Comparison of ENCODE assay signal across 2 cellular contexts in genomic region chr17:31536451-31536850, GRCh38.
TF ChIP-seq lines count a peak whose summit lies in the region.

No MANE protein-coding gene starts in this region.

TF ChIP-seq in GM12878, 131 proteins besides CTCF, POLR2A, EP300 and RAD21 (continued from another document):
- TF ChIP-seq IRF3 (IDR thresholded peaks at IDR 0.05) (no peak), SREBF1 (IDR thresholded peaks at IDR 0.05; ENCODE audit: low read length) (no peak), EED (IDR thresholded peaks at IDR 0.05; ENCODE audit: low read depth) (0 out of 2 replicates have a peak, but pooled peaks have one; percentile 15), SKIL (IDR thresholded peaks at IDR 0.05; ENCODE audit: low read depth, poor library complexity, severe bottlenecking) (no peak), ZNF384 (IDR thresholded peaks at IDR 0.05; ENCODE audit: borderline replicate concordance, low read depth, low read length) (no peak), RFX5 (IDR thresholded peaks at IDR 0.05; ENCODE audit: low read depth, low read length) (no peak), LARP7 (IDR thresholded peaks at IDR 0.05) (no peak), RUNX3 (IDR thresholded peaks at IDR 0.05; ENCODE audit: low read length) (no peak), MYC (IDR thresholded peaks at IDR 0.05; ENCODE audit: insufficient read depth, insufficient read length, insufficient replicate concordance, low read length, severe bottlenecking) (no peak), CREM (IDR thresholded peaks at IDR 0.05; ENCODE audit: low read depth) (no peak), JUND (IDR thresholded peaks at IDR 0.05; ENCODE audit: low read depth, low read length) (no peak), EZH2 (IDR thresholded peaks at IDR 0.05; ENCODE audit: borderline replicate concordance, control insufficient read depth, low read depth, low read length) (no peak), IKZF1 (conservative IDR thresholded peaks at IDR 0.05) (peak; percentile 23), CBX3 (IDR thresholded peaks at IDR 0.05; ENCODE audit: borderline replicate concordance, low read depth) (no peak), POU2F2 (IDR thresholded peaks at IDR 0.05; ENCODE audit: borderline replicate concordance, low read depth, low read length) (0 out of 3 replicates have a peak, but pooled peaks have one; percentile 5), PML (IDR thresholded peaks at IDR 0.05; ENCODE audit: low read length) (no peak), TCF12 (IDR thresholded peaks at IDR 0.05; ENCODE audit: low read depth, low read length) (no peak)

TF ChIP-seq in SK-N-SH, 30 proteins besides CTCF, POLR2A, EP300 and RAD21:
- TF ChIP-seq PBX3 (IDR thresholded peaks at IDR 0.05): no peak
- no peak for TF ChIP-seq SMC3 (IDR thresholded peaks at IDR 0.05; ENCODE audit: low read depth, low read length)
- no peak for TF ChIP-seq GATA2 (CRISPR knock-in tag; IDR thresholded peaks at IDR 0.05)
- no peak for TF ChIP-seq RCOR1 (IDR thresholded peaks at IDR 0.05; ENCODE audit: low read length)
- TF ChIP-seq, protein P1, sequence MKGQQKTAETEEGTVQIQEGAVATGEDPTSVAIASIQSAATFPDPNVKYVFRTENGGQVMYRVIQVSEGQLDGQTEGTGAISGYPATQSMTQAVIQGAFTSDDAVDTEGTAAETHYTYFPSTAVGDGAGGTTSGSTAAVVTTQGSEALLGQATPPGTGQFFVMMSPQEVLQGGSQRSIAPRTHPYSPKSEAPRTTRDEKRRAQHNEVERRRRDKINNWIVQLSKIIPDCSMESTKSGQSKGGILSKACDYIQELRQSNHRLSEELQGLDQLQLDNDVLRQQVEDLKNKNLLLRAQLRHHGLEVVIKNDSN (IDR thresholded peaks at IDR 0.05; ENCODE audit: borderline replicate concordance, low read depth): no peak
- TF ChIP-seq FOSL2 (IDR thresholded peaks at IDR 0.05; ENCODE audit: borderline replicate concordance, low read depth): no peak
- no peak for TF ChIP-seq RXRA (IDR thresholded peaks at IDR 0.05; ENCODE audit: borderline replicate concordance, low read depth)
- TF ChIP-seq FOXM1 (IDR thresholded peaks at IDR 0.05; ENCODE audit: low read depth): no peak
- TF ChIP-seq IRF3 (IDR thresholded peaks at IDR 0.05; ENCODE audit: low read depth, low read length): no peak
- TF ChIP-seq, protein P2, sequence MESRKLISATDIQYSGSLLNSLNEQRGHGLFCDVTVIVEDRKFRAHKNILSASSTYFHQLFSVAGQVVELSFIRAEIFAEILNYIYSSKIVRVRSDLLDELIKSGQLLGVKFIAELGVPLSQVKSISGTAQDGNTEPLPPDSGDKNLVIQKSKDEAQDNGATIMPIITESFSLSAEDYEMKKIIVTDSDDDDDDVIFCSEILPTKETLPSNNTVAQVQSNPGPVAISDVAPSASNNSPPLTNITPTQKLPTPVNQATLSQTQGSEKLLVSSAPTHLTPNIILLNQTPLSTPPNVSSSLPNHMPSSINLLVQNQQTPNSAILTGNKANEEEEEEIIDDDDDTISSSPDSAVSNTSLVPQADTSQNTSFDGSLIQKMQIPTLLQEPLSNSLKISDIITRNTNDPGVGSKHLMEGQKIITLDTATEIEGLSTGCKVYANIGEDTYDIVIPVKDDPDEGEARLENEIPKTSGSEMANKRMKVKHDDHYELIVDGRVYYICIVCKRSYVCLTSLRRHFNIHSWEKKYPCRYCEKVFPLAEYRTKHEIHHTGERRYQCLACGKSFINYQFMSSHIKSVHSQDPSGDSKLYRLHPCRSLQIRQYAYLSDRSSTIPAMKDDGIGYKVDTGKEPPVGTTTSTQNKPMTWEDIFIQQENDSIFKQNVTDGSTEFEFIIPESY (IDR thresholded peaks at IDR 0.05; ENCODE audit: borderline replicate concordance, low read depth): no peak
- no peak for TF ChIP-seq YY1 (IDR thresholded peaks at IDR 0.05; ENCODE audit: low read depth)
